In genomic region chrX:106613277-106613676, GRCh38 we compare ENCODE assay signal across 11 cellular contexts. TPM values are rescaled to one million over a fixed set of nuclear protein-coding genes. Genes with fewer than 3 reads are reported as not detected.
A peak's percentile ranks its signal among the peaks of the same experiment; 100 is the strongest.
DNase-seq lines count a peak whose midpoint lies in the region; ATAC-seq and TF ChIP-seq lines count a peak whose summit lies in the region.
"Had no signal": no experiment of that assay in that cellular context is flagged by ENCODE, and none has a peak within 500 bp of the region (broad histone marks: within the 10 kb centered on the region; RNA-seq: fewer than 3 reads in every experiment).

No MANE protein-coding gene starts in this region.

- no peak for TF ChIP-seq CTCF in activated B cell treated with CpG ODN at 0.5 μM for 24 hours (IDR thresholded peaks at IDR 0.05)
- TF ChIP-seq CTCF in GM13976 (IDR thresholded peaks at IDR 0.05; ENCODE audit: borderline replicate concordance, control extremely low read depth, extremely low read depth, insufficient read depth, missing control alignments), result no peak

- CTCF ChIA-PET in activated naive CD4-positive, alpha-beta T cell treated with anti-CD3 and anti-CD28 coated beads for 36 hours (lab: Charles Lee), result interaction anchor here (0.6 to 0.9 kb wide), 5 partner anchors 12 to 199 kb away, joined by 3 to 5 read pairs (median 3); no protein-coding TSS in a partner anchor
- CTCF ChIA-PET in activated B cell treated with CpG ODN at 0.5 μM for 24 hours (lab: Charles Lee), result no interaction called here

- ATAC-seq in activated B cell treated with CpG ODN at 0.5 μM for 24 hours (ENCODE audit: low read depth), result no peak
- no peak for ATAC-seq in stimulated activated memory B cell treated with anti-CD40 and anti-IgM and Interleukin-4, amounts not matched to agents 10 μg/mL and 1 μg/mL and 100 μg/mL, for 72 hours
- ATAC-seq: Right ventricle myocardium inferior had no signal

- no peak overlapping the region for H3K27ac Mint-ChIP-seq in activated naive CD4-positive, alpha-beta T cell treated with anti-CD3 and anti-CD28 coated beads for 36 hours
- peak overlapping the region; percentile 25 for H3K27ac Mint-ChIP-seq in activated B cell treated with CpG ODN at 0.5 μM for 24 hours
- H3K27ac Mint-ChIP-seq in stimulated activated memory B cell treated with anti-CD40 and anti-IgM and Interleukin-4, amounts not matched to agents 10 μg/mL and 1 μg/mL and 100 μg/mL, for 72 hours, result peak overlapping the region; percentile 93

- in situ Hi-C loops in GM13976 (cut with MboI; ENCODE audit: low sequenced_read_pairs, unreplicated experiment), result no loop called here

- POLR2A ChIA-PET in activated B cell treated with CpG ODN at 0.5 μM for 24 hours (lab: Charles Lee), result no interaction called here

- no peaks in the 10 kb centered on the region for H3K9me3 ChIP-seq in iPS-15b (ENCODE audit: control insufficient read depth, insufficient read depth, low read length)

- DNase-seq in activated naive CD4-positive, alpha-beta T cell treated with anti-CD3 and anti-CD28 coated beads for 36 hours, result no peak
- no peak for DNase-seq in activated naive CD4-positive, alpha-beta T cell (lab: John Stamatoyannopoulos, UW)
- no peak for DNase-seq in activated B cell treated with CpG ODN at 0.5 μM for 24 hours
- DNase-seq in DMS79 treated with DMSO at 0.1 percent for 48 hours (lab: John Stamatoyannopoulos, UW), result no peak
- no peak for DNase-seq in GM13976 (ENCODE audit: low spot score)
- DNase-seq in H4 (ENCODE audit: low spot score), result no peak
- DNase-seq: activated CD8-positive, alpha-beta memory T cell treated with anti-CD3 and anti-CD28 coated beads, Interleukin-2, amount 50 U/mL, for 4 hours; islet precursor cell had no signal

- H3K27me3 ChIP-seq in iPS-15b (ENCODE audit: control insufficient read depth, insufficient read depth, low read length), result peaks cover 22% of the 10 kb centered on the region

- intact Hi-C loops in activated naive CD4-positive, alpha-beta T cell treated with anti-CD3 and anti-CD28 coated beads for 36 hours (cut with micrococcal nuclease), result loop anchor here (5.0 to 10.0 kb wide), 4 partner anchors 111 to 1014 kb away; partner anchors contain the start of genes PRPS1 and RBM41
- intact Hi-C loops in activated B cell treated with CpG ODN at 0.5 μM for 24 hours (cut with micrococcal nuclease), result loop anchor here (5.0 kb wide), 3 partner anchors 189 to 594 kb away; partner anchors contain the start of genes DNAAF6, MORC4, NUP62CL and TBC1D8B

- no peaks in the 10 kb centered on the region for H3K27me3 Mint-ChIP-seq in activated naive CD4-positive, alpha-beta T cell treated with anti-CD3 and anti-CD28 coated beads for 36 hours (ENCODE audit: low read depth)
- no peaks in the 10 kb centered on the region for H3K27me3 Mint-ChIP-seq in activated B cell treated with CpG ODN at 0.5 μM for 24 hours
- H3K27me3 Mint-ChIP-seq in stimulated activated memory B cell treated with anti-CD40 and anti-IgM and Interleukin-4, amounts not matched to agents 10 μg/mL and 1 μg/mL and 100 μg/mL, for 72 hours, result no peaks in the 10 kb centered on the region

- H3K36me3 Mint-ChIP-seq in activated naive CD4-positive, alpha-beta T cell treated with anti-CD3 and anti-CD28 coated beads for 36 hours (ENCODE audit: low read depth), result no peaks in the 10 kb centered on the region
- peaks cover 5% of the 10 kb centered on the region for H3K36me3 Mint-ChIP-seq in activated B cell treated with CpG ODN at 0.5 μM for 24 hours (ENCODE audit: low read depth)
- H3K36me3 Mint-ChIP-seq in stimulated activated memory B cell treated with anti-CD40 and anti-IgM and Interleukin-4, amounts not matched to agents 10 μg/mL and 1 μg/mL and 100 μg/mL, for 72 hours, result no peaks in the 10 kb centered on the region

- H3K9ac ChIP-seq in iPS-15b (ENCODE audit: low read depth, low read length), result no peak overlapping the region

- peaks cover 8% of the 10 kb centered on the region for H3K4me1 Mint-ChIP-seq in activated naive CD4-positive, alpha-beta T cell treated with anti-CD3 and anti-CD28 coated beads for 36 hours (ENCODE audit: low read depth)
- H3K4me1 Mint-ChIP-seq in activated B cell treated with CpG ODN at 0.5 μM for 24 hours, result peaks cover 16% of the 10 kb centered on the region
- H3K4me1 Mint-ChIP-seq in stimulated activated memory B cell treated with anti-CD40 and anti-IgM and Interleukin-4, amounts not matched to agents 10 μg/mL and 1 μg/mL and 100 μg/mL, for 72 hours, result peaks cover 21% of the 10 kb centered on the region

- H3K36me3 ChIP-seq in iPS-15b (ENCODE audit: control insufficient read depth, insufficient read depth, low read length), result no peaks in the 10 kb centered on the region

- peak overlapping the region; percentile 91 for H3K4me3 ChIP-seq in iPS-15b (ENCODE audit: low read depth, low read length)

- peaks cover 15% of the 10 kb centered on the region for H3K4me1 ChIP-seq in iPS-15b (ENCODE audit: control insufficient read depth, insufficient read depth, low read length)

- H3K4me3 Mint-ChIP-seq in activated naive CD4-positive, alpha-beta T cell treated with anti-CD3 and anti-CD28 coated beads for 36 hours, result peak overlapping the region; percentile 87
- H3K4me3 Mint-ChIP-seq in activated B cell treated with CpG ODN at 0.5 μM for 24 hours, result peak overlapping the region; percentile 93
- peak overlapping the region; percentile 90 for H3K4me3 Mint-ChIP-seq in stimulated activated memory B cell treated with anti-CD40 and anti-IgM and Interleukin-4, amounts not matched to agents 10 μg/mL and 1 μg/mL and 100 μg/mL, for 72 hours

- no peaks in the 10 kb centered on the region for H3K9me3 Mint-ChIP-seq in activated naive CD4-positive, alpha-beta T cell treated with anti-CD3 and anti-CD28 coated beads for 36 hours
- no peaks in the 10 kb centered on the region for H3K9me3 Mint-ChIP-seq in activated B cell treated with CpG ODN at 0.5 μM for 24 hours
- no peaks in the 10 kb centered on the region for H3K9me3 Mint-ChIP-seq in stimulated activated memory B cell treated with anti-CD40 and anti-IgM and Interleukin-4, amounts not matched to agents 10 μg/mL and 1 μg/mL and 100 μg/mL, for 72 hours

RNA-seq across cellular contexts. Expression of gene RADX, which starts 1.5 kb away (rescaled TPM):
- total RNA-seq in activated naive CD4-positive, alpha-beta T cell treated with anti-CD3 and anti-CD28 coated beads for 36 hours, result 10 to 100 TPM; 13.1 to 14.8 TPM
- 8.5 and 10.9 TPM in 2 replicates for total RNA-seq in activated B cell treated with CpG ODN at 0.5 μM for 24 hours
- 10.8 and 15.8 TPM in 2 replicates for total RNA-seq in H4 (2014; rRNA removed; shearing (Covaris generic))
